Comparison of ENCODE assay signal across 8 cellular contexts in genomic region chr3:101070260-101071121, GRCh38.
A peak's percentile ranks its signal among the peaks of the same experiment; 100 is the strongest.
DNase-seq lines count a peak whose midpoint lies in the region; ATAC-seq and FAIRE-seq lines count a peak whose summit lies in the region.

No MANE protein-coding gene starts in this region.

- intact Hi-C loops in Right ventricle myocardium inferior (cut with DNase I) (loop anchor here (1.0 to 10.0 kb wide), 2 partner anchors 126 to 314 kb away; no protein-coding TSS in a partner anchor), cardiac septum (cut with DNase I) (loop anchor here (2.0 kb wide), 1 partner anchor 126 kb away; no protein-coding TSS in a partner anchor), left cardiac atrium (cut with DNase I) (loop anchor here in 1 of 2 donors (5.0 kb wide), 1 partner anchor 127 kb away; no protein-coding TSS in a partner anchor)

- no peak for FAIRE-seq in RCC 7860 (lab: Jason Lieb, UNC)

- ATAC-seq in Right ventricle myocardium inferior, result peak; percentile 62
- ATAC-seq in HG03354 (IDR thresholded peaks at IDR 0.05; ENCODE audit: poor library complexity, severe bottlenecking, unreplicated experiment), result peak; percentile 62
- ATAC-seq in left cardiac atrium, result peak in 1 of 2 donors; percentile 42
- ATAC-seq in HG03097 (IDR thresholded peaks at IDR 0.05; ENCODE audit: low FRiP score, unreplicated experiment), result no peak

- DNase-seq in Right ventricle myocardium inferior (ENCODE audit: missing footprints), result peak; percentile 66
- DNase-seq in cardiac septum (ENCODE audit: low spot score), result no peak
- peak; percentile 8 for DNase-seq in RCC 7860 (ENCODE audit: low spot score)
- peak; percentile 4 for DNase-seq in activated gamma-delta T cell (lab: John Stamatoyannopoulos, UW)
- peak; percentile 38 for DNase-seq in left cardiac atrium
- DNase-seq in stimulated activated CD4-positive, alpha-beta T cell treated with anti-CD3 and anti-CD28 coated beads, Interleukin-15, amount 100 ng/mL, for 24 hours, result peak; percentile 76
